Comparison of ENCODE assay signal across 9 cellular contexts in genomic region chr7:54841772-54842707, GRCh38.
DNase-seq lines count a peak whose midpoint lies in the region; ATAC-seq and TF ChIP-seq lines count a peak whose summit lies in the region.
"Had no signal": no experiment of that assay in that cellular context is flagged by ENCODE, and none has a peak within 500 bp of the region (broad histone marks: within the 10 kb centered on the region; RNA-seq: fewer than 3 reads in every experiment).

No MANE protein-coding gene starts in this region.

- peak; percentile 66 to 69 for TF ChIP-seq RAD21 in liver (IDR thresholded peaks at IDR 0.05)

- no peak overlapping the region for H3K4me3 ChIP-seq in liver (ENCODE audit: low read depth in 1 of 3, low read length in 3 of 3)

- 24% methylated on average over 8 of the region's 8 CpGs for WGBS in liver

- H3K27ac Mint-ChIP-seq in CD14-positive monocyte = no peak overlapping the region
- H3K27ac Mint-ChIP-seq in natural killer cell treated with Interleukin-12 subunit alpha and Interleukin-12 subunit beta and Interleukin-15 and Interleukin-18, amount 100 ng/mL, for 72 hours = no peak overlapping the region

- peaks cover 5% of the 10 kb centered on the region for H3K4me1 Mint-ChIP-seq in CD14-positive monocyte
- H3K4me1 Mint-ChIP-seq in natural killer cell treated with Interleukin-12 subunit alpha and Interleukin-12 subunit beta and Interleukin-15 and Interleukin-18, amount 100 ng/mL, for 72 hours (ENCODE audit: low read depth in 2 of 2) = no peaks in the 10 kb centered on the region

- H3K4me1 ChIP-seq in liver (ENCODE audit: control insufficient read depth in 4 of 4, insufficient read depth in 4 of 4, low read length in 3 of 4) = peaks cover 4 to 15% (median 11%) of the 10 kb centered on the region in 4 donors

- H3K27ac ChIP-seq in liver (ENCODE audit: low read depth in 1 of 2, low read length in 2 of 2) = peak overlapping the region in 1 of 2 donors; percentile 4
- H3K27ac ChIP-seq: neutrophil had no signal

- ATAC-seq in HG03442 (IDR thresholded peaks at IDR 0.05; ENCODE audit: unreplicated experiment) = no peak
- ATAC-seq in natural killer cell treated with Interleukin-12 subunit alpha and Interleukin-12 subunit beta and Interleukin-15 and Interleukin-18, amount 100 ng/mL, for 72 hours = no peak

- no peak overlapping the region for H3K4me3 Mint-ChIP-seq in CD14-positive monocyte
- no peak overlapping the region for H3K4me3 Mint-ChIP-seq in natural killer cell treated with Interleukin-12 subunit alpha and Interleukin-12 subunit beta and Interleukin-15 and Interleukin-18, amount 100 ng/mL, for 72 hours

- H3K27me3 Mint-ChIP-seq in CD14-positive monocyte (ENCODE audit: low read depth in 3 of 3) = peaks cover 0 to 6% (median 1%) of the 10 kb centered on the region in 3 donors
- H3K27me3 Mint-ChIP-seq in natural killer cell treated with Interleukin-12 subunit alpha and Interleukin-12 subunit beta and Interleukin-15 and Interleukin-18, amount 100 ng/mL, for 72 hours = no peaks in the 10 kb centered on the region

- H3K9me3 Mint-ChIP-seq in CD14-positive monocyte = no peaks in the 10 kb centered on the region
- no peaks in the 10 kb centered on the region for H3K9me3 Mint-ChIP-seq in natural killer cell treated with Interleukin-12 subunit alpha and Interleukin-12 subunit beta and Interleukin-15 and Interleukin-18, amount 100 ng/mL, for 72 hours

- intact Hi-C loops in CD14-positive monocyte (cut with micrococcal nuclease) = loop anchor here in 1 of 2 donors (5.0 kb wide), 1 partner anchor 55 kb away; no protein-coding TSS in a partner anchor

- no peaks in the 10 kb centered on the region for H3K36me3 ChIP-seq in liver (ENCODE audit: control insufficient read depth in 4 of 4, insufficient read depth in 3 of 4, low read depth in 1 of 4, low read length in 3 of 4)
- H3K36me3 ChIP-seq: neutrophil had no signal

- no peaks in the 10 kb centered on the region for H3K9me3 ChIP-seq in liver (ENCODE audit: control insufficient read depth in 4 of 4, low read length in 3 of 4)
- H3K9me3 ChIP-seq: neutrophil had no signal

- H3K36me3 Mint-ChIP-seq in CD14-positive monocyte = no peaks in the 10 kb centered on the region
- H3K36me3 Mint-ChIP-seq in natural killer cell treated with Interleukin-12 subunit alpha and Interleukin-12 subunit beta and Interleukin-15 and Interleukin-18, amount 100 ng/mL, for 72 hours = no peaks in the 10 kb centered on the region

- no peak overlapping the region for H3K9ac ChIP-seq in liver (ENCODE audit: low read depth in 1 of 2, low read length in 2 of 2)

- DNase-seq in CD14-positive monocyte (ENCODE audit: low spot score) (no peak), HT-29 (ENCODE audit: low spot score) (peak; percentile 56), amniotic stem cell (lab: John Stamatoyannopoulos, UW) (peak; percentile 46), NCI-H748 (lab: John Stamatoyannopoulos, UW; ENCODE audit: unreplicated experiment) (no peak)
- DNase-seq in activated effector memory CD4-positive, alpha-beta T cell treated with Interleukin-2 at 50 U/mL for 16 hours = no peak
- no peak for DNase-seq in natural killer cell treated with Interleukin-12 subunit alpha and Interleukin-12 subunit beta and Interleukin-15 and Interleukin-18, amount 100 ng/mL, for 72 hours (ENCODE audit: low spot score)

- no peaks in the 10 kb centered on the region for H3K27me3 ChIP-seq in liver (ENCODE audit: control insufficient read depth in 4 of 4, insufficient read depth in 4 of 4, low read length in 3 of 4)
- H3K27me3 ChIP-seq: neutrophil had no signal

- TF ChIP-seq CTCF in CD14-positive monocyte (IDR thresholded peaks at IDR 0.05) (peak; percentile 59), liver (IDR thresholded peaks at IDR 0.05; ENCODE audit: low read depth, low read length, missing input control) (peak; percentile 47)

TF ChIP-seq in liver, 16 proteins besides CTCF, POLR2A, EP300 and RAD21:
- TF ChIP-seq YY1 (IDR thresholded peaks at IDR 0.05) (peak; percentile 87), EGR1 (IDR thresholded peaks at IDR 0.05; ENCODE audit: low read depth in 2 of 2) (peak in 1 of 2 donors; percentile 39), FOXA1 (IDR thresholded peaks at IDR 0.05) (peak; percentile 84), NR2F2 (IDR thresholded peaks at IDR 0.05) (peak; percentile 84), HNF4G (IDR thresholded peaks at IDR 0.05) (no peak), GABPA (IDR thresholded peaks at IDR 0.05 in 1 of 2, conservative IDR thresholded peaks at IDR 0.05 in 1 of 2) (no peak), REST (IDR thresholded peaks at IDR 0.05) (peak; percentile 28), JUND (IDR thresholded peaks at IDR 0.05) (peak in 1 of 2 donors; percentile 10), SP1 (IDR thresholded peaks at IDR 0.05) (peak; percentile 59), FOXA2 (IDR thresholded peaks at IDR 0.05) (peak; percentile 74), TAF1 (conservative IDR thresholded peaks at IDR 0.05) (no peak), HNF4A (conservative IDR thresholded peaks at IDR 0.05) (peak; percentile 68 to 73), RXRA (IDR thresholded peaks at IDR 0.05) (peak; percentile 93 to 95)
- TF ChIP-seq, protein P1, sequence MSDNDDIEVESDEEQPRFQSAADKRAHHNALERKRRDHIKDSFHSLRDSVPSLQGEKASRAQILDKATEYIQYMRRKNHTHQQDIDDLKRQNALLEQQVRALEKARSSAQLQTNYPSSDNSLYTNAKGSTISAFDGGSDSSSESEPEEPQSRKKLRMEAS (IDR thresholded peaks at IDR 0.05) = peak; percentile 59
- TF ChIP-seq, protein P2, sequence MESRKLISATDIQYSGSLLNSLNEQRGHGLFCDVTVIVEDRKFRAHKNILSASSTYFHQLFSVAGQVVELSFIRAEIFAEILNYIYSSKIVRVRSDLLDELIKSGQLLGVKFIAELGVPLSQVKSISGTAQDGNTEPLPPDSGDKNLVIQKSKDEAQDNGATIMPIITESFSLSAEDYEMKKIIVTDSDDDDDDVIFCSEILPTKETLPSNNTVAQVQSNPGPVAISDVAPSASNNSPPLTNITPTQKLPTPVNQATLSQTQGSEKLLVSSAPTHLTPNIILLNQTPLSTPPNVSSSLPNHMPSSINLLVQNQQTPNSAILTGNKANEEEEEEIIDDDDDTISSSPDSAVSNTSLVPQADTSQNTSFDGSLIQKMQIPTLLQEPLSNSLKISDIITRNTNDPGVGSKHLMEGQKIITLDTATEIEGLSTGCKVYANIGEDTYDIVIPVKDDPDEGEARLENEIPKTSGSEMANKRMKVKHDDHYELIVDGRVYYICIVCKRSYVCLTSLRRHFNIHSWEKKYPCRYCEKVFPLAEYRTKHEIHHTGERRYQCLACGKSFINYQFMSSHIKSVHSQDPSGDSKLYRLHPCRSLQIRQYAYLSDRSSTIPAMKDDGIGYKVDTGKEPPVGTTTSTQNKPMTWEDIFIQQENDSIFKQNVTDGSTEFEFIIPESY (IDR thresholded peaks at IDR 0.05) = peak; percentile 65
- TF ChIP-seq, protein P3, sequence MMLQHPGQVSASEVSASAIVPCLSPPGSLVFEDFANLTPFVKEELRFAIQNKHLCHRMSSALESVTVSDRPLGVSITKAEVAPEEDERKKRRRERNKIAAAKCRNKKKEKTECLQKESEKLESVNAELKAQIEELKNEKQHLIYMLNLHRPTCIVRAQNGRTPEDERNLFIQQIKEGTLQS (IDR thresholded peaks at IDR 0.05) = no peak

Comparison
In these comparisons a context has a peak if more than half of its experiments do, and no peak if none do; other contexts are left out.
1. DNase-seq: peak in HT-29 (single experiment) and amniotic stem cell (single experiment); none in CD14-positive monocyte (single experiment), activated effector memory CD4-positive, alpha-beta T cell treated with Interleukin-2 at 50 U/mL for 16 hours (single experiment), NCI-H748 (single experiment) and natural killer cell treated with Interleukin-12 subunit alpha and Interleukin-12 subunit beta and Interleukin-15 and Interleukin-18, amount 100 ng/mL, for 72 hours (single experiment).